16 cellular contexts compared by ENCODE assay signal in the genomic region with DNA sequence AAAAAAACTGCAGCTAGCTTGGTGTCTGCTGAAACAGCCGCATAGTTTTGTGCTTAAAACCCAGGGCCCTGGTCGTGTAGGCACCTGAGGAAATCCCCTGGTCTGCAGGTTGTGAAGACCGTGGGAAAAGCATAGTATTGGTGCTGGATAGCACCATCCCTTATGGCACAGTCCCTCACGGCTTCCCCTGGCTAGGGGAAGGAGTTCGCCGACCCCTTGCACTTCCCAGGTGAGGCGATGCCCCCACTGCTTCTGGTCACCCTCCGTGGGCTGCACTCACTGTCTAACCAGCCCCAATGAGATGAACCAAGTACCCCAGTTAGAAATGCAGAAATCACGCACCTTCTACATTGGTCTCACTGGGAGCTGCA.
DNase-seq lines count a peak whose midpoint lies in the region; ATAC-seq and TF ChIP-seq lines count a peak whose summit lies in the region.
"Had no signal": no experiment of that assay in that cellular context is flagged by ENCODE, and none has a peak within 500 bp of the region (broad histone marks: within the 10 kb centered on the region; RNA-seq: fewer than 3 reads in every experiment).

No MANE protein-coding gene starts in this region.

- H3K14ac ChIP-seq in H9 (ENCODE audit: insufficient read depth, low read length) (no peak overlapping the region), mesenchymal stem cell (ENCODE audit: low read length in 2 of 2) (no peak overlapping the region)

- TF ChIP-seq CTCF in H9 (conservative IDR thresholded peaks at IDR 0.05) (no peak), chondrocyte (IDR thresholded peaks at IDR 0.05) (no peak), lower lobe of right lung (IDR thresholded peaks at IDR 0.05) (no peak), upper lobe of right lung (IDR thresholded peaks at IDR 0.05) (no peak)

- H2BK5ac ChIP-seq in H9 (ENCODE audit: insufficient read length, low read length), result no peak overlapping the region
- no peak overlapping the region for H2BK5ac ChIP-seq in mesenchymal stem cell (ENCODE audit: low read depth, low read length, poor library complexity, severe bottlenecking)

- ATAC-seq in lower lobe of right lung (no peak), upper lobe of right lung (no peak), GM21447 (IDR thresholded peaks at IDR 0.05; ENCODE audit: unreplicated experiment) (no peak)

- no peak overlapping the region for H2BK20ac ChIP-seq in H9 (ENCODE audit: low read depth, low read length, poor library complexity, severe bottlenecking)

- H3T11ph ChIP-seq in H9 (ENCODE audit: low read length), result no peak overlapping the region

- no peaks in the 10 kb centered on the region for H3K9me3 ChIP-seq in H9 (ENCODE audit: control insufficient read depth, low read depth, low read length)
- no peaks in the 10 kb centered on the region for H3K9me3 ChIP-seq in lower lobe of right lung
- no peaks in the 10 kb centered on the region for H3K9me3 ChIP-seq in upper lobe of right lung
- no peaks in the 10 kb centered on the region for H3K9me3 ChIP-seq in mesenchymal stem cell (ENCODE audit: control insufficient read depth, low read length)
- H3K9me3 ChIP-seq: HAP-1 had no signal

- no peak overlapping the region for H3K27ac ChIP-seq in H9 (ENCODE audit: insufficient read length, low read depth, low read length)
- no peak overlapping the region for H3K27ac ChIP-seq in lower lobe of right lung
- no peak overlapping the region for H3K27ac ChIP-seq in upper lobe of right lung
- no peak overlapping the region for H3K27ac ChIP-seq in mesenchymal stem cell (ENCODE audit: low read length, poor library complexity, severe bottlenecking)
- H3K27ac ChIP-seq: BLaER1 had no signal

- H3K18ac ChIP-seq in H9 (ENCODE audit: insufficient read length, low read depth, low read length), result no peak overlapping the region
- H3K18ac ChIP-seq in mesenchymal stem cell (ENCODE audit: low read depth in 1 of 2, low read length in 2 of 2), result no peak overlapping the region

- H4K8ac ChIP-seq in H9 (replicated peaks; ENCODE audit: insufficient read length, low read depth, low read length), result no peak overlapping the region
- no peak overlapping the region for H4K8ac ChIP-seq in mesenchymal stem cell (ENCODE audit: low read length)

- no peaks in the 10 kb centered on the region; a peak in 1 of 7 replicates for H3K36me3 Mint-ChIP-seq in H9 (ENCODE audit: insufficient read depth in 1 of 3, low read depth in 3 of 3)
- H3K36me3 Mint-ChIP-seq in chondrocyte (ENCODE audit: low read depth), result no peaks in the 10 kb centered on the region
- H3K36me3 Mint-ChIP-seq: CD4-positive, alpha-beta memory T cell had no signal

- no peak overlapping the region for H4K91ac ChIP-seq in H9 (ENCODE audit: insufficient read length, low read depth, low read length)
- H4K91ac ChIP-seq in mesenchymal stem cell (ENCODE audit: low read length), result no peak overlapping the region

- intact Hi-C loops in lower lobe of right lung (cut with DNase I), result no loop called here
- intact Hi-C loops in upper lobe of right lung (cut with DNase I), result no loop called here

- H3K9ac ChIP-seq in H9 (ENCODE audit: extremely low read depth, insufficient read length, low read length) (no peak overlapping the region), mesenchymal stem cell (ENCODE audit: low read length) (no peak overlapping the region)
- H3K9ac ChIP-seq: BLaER1 had no signal

- no peak overlapping the region for H3K4me3 ChIP-seq in lower lobe of right lung
- no peak overlapping the region for H3K4me3 ChIP-seq in upper lobe of right lung
- H3K4me3 ChIP-seq in mesenchymal stem cell (ENCODE audit: insufficient read depth in 1 of 2, low read depth in 1 of 2, low read length in 2 of 2), result no peak overlapping the region
- H3K4me3 ChIP-seq: BLaER1, HAP-1 had no signal

- no peak overlapping the region for H4K5ac ChIP-seq in H9 (ENCODE audit: insufficient read length, low read depth, low read length)

- H3K79me2 ChIP-seq in H9 (ENCODE audit: insufficient read depth, low read length), result no peaks in the 10 kb centered on the region

- H3K4me1 ChIP-seq in H9 (ENCODE audit: insufficient read depth, low read length) (peaks cover 4% of the 10 kb centered on the region; the same call in 1 of the 2 replicates), lower lobe of right lung (no peaks in the 10 kb centered on the region), upper lobe of right lung (no peaks in the 10 kb centered on the region), mesenchymal stem cell (ENCODE audit: control insufficient read depth, insufficient read depth, low read depth, low read length) (peaks cover 8% of the 10 kb centered on the region)
- H3K4me1 ChIP-seq: BLaER1, HAP-1 had no signal

- no peak overlapping the region for H3K56ac ChIP-seq in H9 (ENCODE audit: insufficient read length, low read depth, low read length)

- no CpG with 5 or more reads among the region's 9 CpGs for WGBS in H9 (ENCODE audit: extremely low coverage, insufficient read length, low lambda C conversion rate)
- 81% methylated on average over 9 of the region's 9 CpGs for WGBS in mesenchymal stem cell

- no peaks in the 10 kb centered on the region for H4K20me1 ChIP-seq in H9 (ENCODE audit: control insufficient read depth, insufficient read depth, insufficient read length)
- H4K20me1 ChIP-seq: BLaER1 had no signal

- H3K9me3 Mint-ChIP-seq in H9 (no peaks in the 10 kb centered on the region; a peak in 2 of 5 replicates), chondrocyte (ENCODE audit: low read depth) (no peaks in the 10 kb centered on the region)

- H3K23ac ChIP-seq in H9 (ENCODE audit: insufficient read length, low read depth, low read length), result no peak overlapping the region
- H3K23ac ChIP-seq in mesenchymal stem cell (ENCODE audit: low read length in 2 of 2), result no peak overlapping the region

- H3K23me2 ChIP-seq in H9 (ENCODE audit: insufficient read length, low read depth, low read length, poor library complexity, severe bottlenecking), result no peaks in the 10 kb centered on the region

- no peak overlapping the region for H2AK5ac ChIP-seq in H9 (ENCODE audit: insufficient read length, low read length)
- H2AK5ac ChIP-seq in mesenchymal stem cell (ENCODE audit: low read length, severe bottlenecking), result no peak overlapping the region

- H3K36me3 ChIP-seq in lower lobe of right lung (no peaks in the 10 kb centered on the region), upper lobe of right lung (no peaks in the 10 kb centered on the region), mesenchymal stem cell (ENCODE audit: control insufficient read depth in 1 of 2, insufficient read depth in 2 of 2, low read depth in 1 of 2, low read length in 2 of 2) (no peaks in the 10 kb centered on the region)
- H3K36me3 ChIP-seq: BLaER1, HAP-1 had no signal

- H3K27me3 Mint-ChIP-seq in H9 (ENCODE audit: low read depth), result no peaks in the 10 kb centered on the region
- peaks cover 7% of the 10 kb centered on the region for H3K27me3 Mint-ChIP-seq in chondrocyte (ENCODE audit: low read depth)
- H3K27me3 Mint-ChIP-seq: CD4-positive, alpha-beta memory T cell had no signal

- no peak overlapping the region for H2BK120ac ChIP-seq in H9 (ENCODE audit: low read depth, low read length, poor library complexity, severe bottlenecking)
- H2BK120ac ChIP-seq in mesenchymal stem cell (ENCODE audit: low read depth, low read length), result no peak overlapping the region

- no peak overlapping the region for H3K4me2 ChIP-seq in H9 (ENCODE audit: insufficient read depth, insufficient read length, low read length)
- no peak overlapping the region for H3K4me2 ChIP-seq in mesenchymal stem cell (ENCODE audit: low read length, poor library complexity, severe bottlenecking)
- H3K4me2 ChIP-seq: BLaER1 had no signal

- H2AFZ ChIP-seq in H9 (ENCODE audit: low read length), result peak overlapping the region; percentile 59
- no peak overlapping the region for H2AFZ ChIP-seq in mesenchymal stem cell (ENCODE audit: low read depth, low read length)

- H3K4ac ChIP-seq in H9 (ENCODE audit: low read depth, low read length) (no peak overlapping the region), mesenchymal stem cell (ENCODE audit: low read depth in 1 of 2, low read length in 2 of 2) (no peak overlapping the region)

- no peaks in the 10 kb centered on the region for H3K27me3 ChIP-seq in H9 (ENCODE audit: insufficient read depth, low read length)
- H3K27me3 ChIP-seq in lower lobe of right lung (ENCODE audit: low read depth), result no peaks in the 10 kb centered on the region
- no peaks in the 10 kb centered on the region for H3K27me3 ChIP-seq in upper lobe of right lung
- H3K27me3 ChIP-seq in mesenchymal stem cell (ENCODE audit: control insufficient read depth in 1 of 2, insufficient read depth in 1 of 2, low read length in 2 of 2), result no peaks in the 10 kb centered on the region
- H3K27me3 ChIP-seq: BLaER1 had no signal

- H3K4me3 Mint-ChIP-seq in H9, result peak overlapping the region in 1 of 2 experiments; percentile 27; a peak in 1 of 5 replicates
- H3K4me3 Mint-ChIP-seq in chondrocyte (ENCODE audit: unreplicated experiment), result no peak overlapping the region
- H3K4me3 Mint-ChIP-seq: CD4-positive, alpha-beta memory T cell had no signal

- DNase-seq in H9 (no peak), chondrocyte (ENCODE audit: low spot score) (peak; percentile 36), lower lobe of right lung (peak; percentile 18), upper lobe of right lung (peak; percentile 40), mesenchymal stem cell (no peak), SKM-1 treated with dmso at 0.1 percent for 144 hours (lab: John Stamatoyannopoulos, UW; ENCODE audit: unreplicated experiment) (no peak)
- DNase-seq: Calu3; CD4-positive, alpha-beta memory T cell; NCI-H1105; NCI-H2081; NCI-H446 treated with DMSO at 0.1 percent for 48 hours; RPMI8226; SHP77 treated with DMSO at 0.1 percent for 48 hours had no signal

- H3K27ac Mint-ChIP-seq in H9, result peak overlapping the region in 2 of 3 experiments; percentile 89 to 95; a peak in 4 of 7 replicates
- H3K27ac Mint-ChIP-seq in chondrocyte (ENCODE audit: unreplicated experiment), result no peak overlapping the region
- H3K27ac Mint-ChIP-seq: CD4-positive, alpha-beta memory T cell had no signal

- peaks cover 19 to 20% of the 10 kb centered on the region in 2 experiments for H3K4me1 Mint-ChIP-seq in H9
- peaks cover 3% of the 10 kb centered on the region for H3K4me1 Mint-ChIP-seq in chondrocyte (ENCODE audit: low read depth)
- H3K4me1 Mint-ChIP-seq: CD4-positive, alpha-beta memory T cell had no signal

- H2BK12ac ChIP-seq in H9 (ENCODE audit: insufficient read length, low read depth, low read length), result no peak overlapping the region
- H2BK12ac ChIP-seq in mesenchymal stem cell (ENCODE audit: low read length in 2 of 2), result no peak overlapping the region

- H3K79me1 ChIP-seq in H9 (ENCODE audit: insufficient read depth, low read depth, low read length, poor library complexity, severe bottlenecking), result no peaks in the 10 kb centered on the region
- no peaks in the 10 kb centered on the region for H3K79me1 ChIP-seq in mesenchymal stem cell (replicated peaks; ENCODE audit: low read length, poor library complexity, severe bottlenecking)

- H2BK15ac ChIP-seq in H9 (ENCODE audit: low read depth, low read length) (no peak overlapping the region), mesenchymal stem cell (ENCODE audit: low read depth, poor library complexity, severe bottlenecking) (no peak overlapping the region)

Comparison
In these comparisons a context has a peak if more than half of its experiments do, and no peak if none do; other contexts are left out.
1. DNase-seq: peak in chondrocyte (single experiment), lower lobe of right lung (single experiment) and upper lobe of right lung (single experiment); none in H9 (single experiment), mesenchymal stem cell (single experiment) and SKM-1 treated with dmso at 0.1 percent for 144 hours (single experiment).